In genomic region chr1:223186800-223187199, GRCh38 we compare ENCODE assay signal across 1 cellular context.
TF ChIP-seq lines count a peak whose summit lies in the region.

No MANE protein-coding gene starts in this region.

TF ChIP-seq in HEK293, 187 proteins besides CTCF, POLR2A, EP300 and RAD21 (continued from another document):
- peak; percentile 75 for TF ChIP-seq REST (tag by site-specific recombination; IDR thresholded peaks at IDR 0.05)
- TF ChIP-seq ZBTB11 (tag by site-specific recombination; conservative IDR thresholded peaks at IDR 0.05; ENCODE audit: low read depth), result peak; percentile 80
- TF ChIP-seq ZNF629 (tag by site-specific recombination; IDR thresholded peaks at IDR 0.05), result peak; percentile 50
- no peak for TF ChIP-seq SP7 (tag by site-specific recombination; IDR thresholded peaks at IDR 0.05)
- TF ChIP-seq KLF9 (tag by site-specific recombination; IDR thresholded peaks at IDR 0.05; ENCODE audit: low read depth), result no peak
- peak; percentile 73; the same call in 1 of the 2 replicates for TF ChIP-seq ZNF501 (tag by site-specific recombination; IDR thresholded peaks at IDR 0.05)
- no peak for TF ChIP-seq ZBTB44 (tag by site-specific recombination; IDR thresholded peaks at IDR 0.05)
- TF ChIP-seq KLF1 (tag by site-specific recombination; IDR thresholded peaks at IDR 0.05), result no peak
- peak; percentile 25; the same call in 1 of the 2 replicates for TF ChIP-seq TSHZ1 (tag by site-specific recombination; IDR thresholded peaks at IDR 0.05; ENCODE audit: borderline replicate concordance)
- peak; percentile 26; the same call in 1 of the 2 replicates for TF ChIP-seq ZNF221 (tag by site-specific recombination; IDR thresholded peaks at IDR 0.05; ENCODE audit: borderline replicate concordance)
- TF ChIP-seq ZSCAN23 (tag by site-specific recombination; IDR thresholded peaks at IDR 0.05), result 0 out of 2 replicates have a peak, but pooled peaks have one; percentile 50
TF ChIP-seq in HEK293: peak in this region for 44.
